Comparison of ENCODE assay signal across 20 cellular contexts in the genomic region with DNA sequence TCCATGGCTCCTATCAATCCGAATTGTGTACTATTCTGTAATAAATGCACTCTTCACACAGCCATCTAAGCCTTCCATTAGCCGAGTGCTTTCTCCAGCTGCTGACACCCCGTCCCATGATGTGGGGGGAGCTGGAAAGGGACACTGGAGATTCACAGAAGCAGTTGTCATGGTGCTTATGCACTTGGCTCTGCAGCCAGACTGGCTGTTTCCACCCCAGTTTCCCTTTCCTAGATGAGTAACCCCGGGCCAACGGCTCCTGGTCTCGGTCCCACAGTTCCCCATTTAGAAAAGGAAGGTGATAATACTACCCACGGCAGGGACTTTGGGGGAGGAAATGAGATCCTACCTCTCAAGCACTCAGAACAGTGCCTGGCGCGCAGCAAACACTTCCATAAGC.
"Had no signal": no experiment of that assay in that cellular context is flagged by ENCODE, and none has a peak within 500 bp of the region (broad histone marks: within the 10 kb centered on the region; RNA-seq: fewer than 3 reads in every experiment).

No MANE protein-coding gene starts in this region.

- H3K27ac ChIP-seq: body of pancreas, lower lobe of right lung, prostate gland, right atrium auricular region, skin epidermis had no signal

- H3K9me3 Mint-ChIP-seq: activated CD8-positive, alpha-beta T cell treated with anti-CD3 and anti-CD28 coated beads for 36 hours; activated T-helper 2 cell treated with anti-CD3 and anti-CD28 coated beads, Interferon-gamma antibody, Interleukin-2, Interleukin-4, amounts not matched to agents 10 μg/mL and 5 μg/mL and 100 μg/mL, durations not matched to agents 14 hours and 24 hours and 36 hours; mesothelial cell of epicardium; T-helper 2 cell treated with Interferon-gamma antibody and Interleukin-4, amounts not matched to agents 5 μg/mL and 100 μg/mL, for 36 hours; type B pancreatic cell had no signal

- H3K4me3 ChIP-seq: body of pancreas, hepatocyte, lower lobe of right lung, prostate gland, right atrium auricular region, skin epidermis, stomach had no signal

- DNase-seq: activated CD4-positive, alpha-beta T cell treated with anti-CD3 and anti-CD28 coated beads for 48 hours; activated CD4-positive, CD25-positive, alpha-beta regulatory T cell; activated CD8-positive, alpha-beta T cell treated with anti-CD3 and anti-CD28 coated beads for 36 hours; activated naive CD4-positive, alpha-beta T cell treated with Interleukin-2 at 50 U/mL for 16 hours; activated T-cell treated with anti-CD3 and anti-CD28 coated beads, Interleukin-2, amount 50 U/mL, for 1 hour; body of pancreas; left colon; lower lobe of right lung; stimulated activated CD4-positive, alpha-beta T cell treated with anti-CD3 and anti-CD28 coated beads, Interleukin-4, amount 100 ng/mL, for 1 hour; stomach had no signal

- H3K27me3 Mint-ChIP-seq: activated CD8-positive, alpha-beta T cell treated with anti-CD3 and anti-CD28 coated beads for 36 hours; type B pancreatic cell had no signal

- H3K4me1 ChIP-seq: lower lobe of right lung had no signal

- H3K79me2 ChIP-seq: hepatocyte had no signal

- ATAC-seq: activated CD8-positive, alpha-beta T cell treated with anti-CD3 and anti-CD28 coated beads for 36 hours; body of pancreas; left colon; lower lobe of right lung had no signal

- H3K27ac Mint-ChIP-seq: activated CD8-positive, alpha-beta T cell treated with anti-CD3 and anti-CD28 coated beads for 36 hours; activated T-helper 2 cell treated with anti-CD3 and anti-CD28 coated beads, Interferon-gamma antibody, Interleukin-2, Interleukin-4, amounts not matched to agents 10 μg/mL and 5 μg/mL and 100 μg/mL, durations not matched to agents 14 hours and 24 hours and 36 hours; mesothelial cell of epicardium; T-helper 2 cell treated with Interferon-gamma antibody and Interleukin-4, amounts not matched to agents 5 μg/mL and 100 μg/mL, for 36 hours had no signal

- H3K4me1 Mint-ChIP-seq: mesothelial cell of epicardium had no signal

- FAIRE-seq: islet of Langerhans had no signal

- H3K4me3 Mint-ChIP-seq: activated CD8-positive, alpha-beta T cell treated with anti-CD3 and anti-CD28 coated beads for 36 hours; mesothelial cell of epicardium; T-helper 2 cell treated with Interferon-gamma antibody and Interleukin-4, amounts not matched to agents 5 μg/mL and 100 μg/mL, for 36 hours; type B pancreatic cell had no signal

- H3K36me3 Mint-ChIP-seq: mesothelial cell of epicardium had no signal

- H3K9me3 ChIP-seq: body of pancreas, lower lobe of right lung, prostate gland, right atrium auricular region, stomach had no signal

- H3K27me3 ChIP-seq: body of pancreas, dorsolateral prefrontal cortex, hepatocyte, right atrium auricular region, stomach had no signal

- H2AFZ ChIP-seq: hepatocyte had no signal

- H3K36me3 ChIP-seq: lower lobe of right lung, prostate gland had no signal
